ENCODE assay signal across 8 cellular contexts in the genomic region with DNA sequence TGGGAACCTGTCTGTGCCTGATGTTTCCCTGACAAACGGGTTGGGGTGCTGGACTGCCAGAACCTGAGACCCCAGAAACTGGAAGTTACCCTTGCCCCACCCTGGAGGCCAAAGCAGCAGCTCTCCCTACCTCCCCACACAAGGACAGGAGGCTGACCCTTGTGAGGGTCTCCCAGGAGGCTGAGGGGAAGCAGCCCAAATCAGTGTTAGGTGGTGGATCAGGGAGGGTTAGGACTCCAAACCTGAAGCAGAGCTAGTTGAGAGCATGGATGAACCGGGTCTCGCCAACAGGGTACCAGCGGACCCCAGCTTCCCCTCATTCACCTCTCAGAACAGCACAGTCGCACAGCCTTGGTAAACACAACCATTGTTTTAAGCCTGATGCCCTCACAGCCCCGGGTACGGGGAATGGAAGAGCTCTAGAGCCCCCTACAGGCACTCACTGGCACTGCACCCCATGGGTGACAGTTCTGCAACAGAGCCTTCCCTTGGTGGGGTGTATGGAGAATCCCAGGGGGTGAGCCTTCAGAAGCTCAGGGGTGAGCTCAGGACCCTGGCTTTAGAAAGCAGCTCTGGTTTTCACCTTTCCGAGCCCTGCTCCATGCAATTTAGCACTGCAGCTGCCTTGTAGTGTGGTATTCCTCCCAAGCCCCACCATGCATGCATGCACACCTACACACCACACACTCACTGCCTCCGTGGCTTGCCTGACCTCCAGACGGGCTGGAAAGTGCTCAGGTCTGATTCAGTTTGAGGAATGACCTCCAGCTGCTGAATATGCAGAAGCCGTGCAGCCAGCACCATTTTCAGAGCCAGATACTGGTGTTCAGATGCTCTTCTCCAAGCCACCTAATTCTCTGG. TPM values are rescaled to one million over a fixed set of nuclear protein-coding genes. Genes with fewer than 3 reads are reported as not detected.
A peak's percentile ranks its signal among the peaks of the same experiment; 100 is the strongest.
DNase-seq lines count a peak whose midpoint lies in the region; ATAC-seq and TF ChIP-seq lines count a peak whose summit lies in the region.

No MANE protein-coding gene starts in this region.

- no peak overlapping the region for H3K27ac Mint-ChIP-seq in Calu3 (ENCODE audit: unreplicated experiment)

- H3K4me1 ChIP-seq in HCT116 (ENCODE audit: control insufficient read depth in 1 of 2, insufficient read depth in 2 of 2, low read length in 2 of 2), result peaks cover 0 to 3% of the 10 kb centered on the region in 2 experiments; a peak in 1 of 4 replicates

- TF ChIP-seq RAD21 in HCT116 (IDR thresholded peaks at IDR 0.05; ENCODE audit: low read depth), result peak; percentile 93

- peaks cover 77% of the 10 kb centered on the region for H3K27me3 Mint-ChIP-seq in Calu3 (ENCODE audit: unreplicated experiment)

- no peaks in the 10 kb centered on the region for H3K36me3 ChIP-seq in HCT116 (ENCODE audit: control insufficient read depth in 1 of 2, insufficient read depth in 2 of 2, low read length in 2 of 2)

- CTCF ChIA-PET in Calu3 (lab: Charles Lee), result interaction anchor here (1.1 to 1.4 kb wide), 3 partner anchors 331 to 338 kb away, joined by 4 to 8 read pairs (median 4); no protein-coding TSS in a partner anchor
- CTCF ChIA-PET in HCT116 (lab: Charles Lee), result interaction anchor here (0.8 to 2.7 kb wide), 12 partner anchors 9 to 810 kb away, joined by 3 to 33 read pairs (median 6); a partner anchor contains a TSS

- ATAC-seq in HCT116 (peak; percentile 99), GM19328 (IDR thresholded peaks at IDR 0.05; ENCODE audit: unreplicated experiment) (no peak)

- no peak for TF ChIP-seq POLR2A in HCT116 (IDR thresholded peaks at IDR 0.05; ENCODE audit: borderline replicate concordance, extremely low read depth, insufficient read depth, insufficient read length)

- BruUV-seq in Calu3 (replicated peaks; lab: Mats Ljungman, UMichigan) (no TSS peak), HCT116 (replicated peaks; lab: Mats Ljungman, UMichigan) (no TSS peak)

- no peaks in the 10 kb centered on the region for H3K4me1 Mint-ChIP-seq in Calu3 (ENCODE audit: low read depth, unreplicated experiment)

- no peaks in the 10 kb centered on the region for H3K9me2 ChIP-seq in HCT116 (ENCODE audit: insufficient read depth)

- H3K36me3 Mint-ChIP-seq in Calu3 (ENCODE audit: insufficient read depth, unreplicated experiment), result no peaks in the 10 kb centered on the region

- no peaks in the 10 kb centered on the region for H3K9me3 Mint-ChIP-seq in Calu3 (ENCODE audit: low read depth, unreplicated experiment)

- DNase-seq in Calu3 (peak; percentile 84), HCT116 (ENCODE audit: low read depth, low spot score) (peak; percentile 37), NCI-H2171 (lab: John Stamatoyannopoulos, UW) (peak; percentile 56), cerebellum (ENCODE audit: low spot score) (peak; percentile 50), left kidney (ENCODE audit: low read depth, low spot score) (peak; percentile 88)
- peak; percentile 18 for DNase-seq in activated CD4-positive, CD25-positive, alpha-beta regulatory T cell treated with anti-CD3 and anti-CD28 coated beads, Interleukin-2, amount 50 U/mL, for 16 hours (ENCODE audit: low read depth, low spot score)
- DNase-seq in stimulated activated CD4-positive, alpha-beta T cell treated with anti-CD3 and anti-CD28 coated beads, Interleukin-4, amount 100 ng/mL, for 1 hour, result peak; percentile 55

- TF ChIP-seq CTCF in Calu3 (IDR thresholded peaks at IDR 0.05; ENCODE audit: unreplicated experiment) (peak; percentile 92), HCT116 (IDR thresholded peaks at IDR 0.05 in 2 of 3, conservative IDR thresholded peaks at IDR 0.05 in 1 of 3; ENCODE audit: borderline replicate concordance in 1 of 3, insufficient read depth in 1 of 3, low read depth in 2 of 3, low read length in 2 of 3) (peak; percentile 74 to 100 (median 98); a peak in 5 of 6 replicates)

- no peak overlapping the region for H3K4me2 ChIP-seq in HCT116 (ENCODE audit: low read length)

- H3K4me3 ChIP-seq in HCT116 (replicated peaks in 1 of 2; ENCODE audit: low read depth in 1 of 2, low read length in 2 of 2), result no peak overlapping the region

- POLR2A ChIA-PET in HCT116 (lab: Charles Lee), result no interaction called here

- RAD21 ChIA-PET in HCT116 (lab: Charles Lee; ENCODE audit: low non-redundant PET in 1 of 2, low total read pairs in 2 of 2, uncharacterized antibody in 2 of 2, unreplicated experiment in 2 of 2), result interaction anchor here (0.6 to 1.1 kb wide), 6 partner anchors 205 to 679 kb away, joined by 3 to 4 read pairs (median 4); no protein-coding TSS in a partner anchor

- no peak overlapping the region for H3K9ac ChIP-seq in HCT116 (ENCODE audit: low read length)

- H3K27ac ChIP-seq in HCT116 (ENCODE audit: low read depth, low read length), result no peak overlapping the region

- H3K9me3 ChIP-seq in HCT116 (ENCODE audit: control insufficient read depth in 1 of 2, insufficient read depth in 1 of 2, low read depth in 1 of 2, low read length in 2 of 2), result no peaks in the 10 kb centered on the region

- no peaks in the 10 kb centered on the region for H3K79me2 ChIP-seq in HCT116 (ENCODE audit: insufficient read depth, low read length)

- peaks cover 39% of the 10 kb centered on the region for H3K27me3 ChIP-seq in HCT116 (ENCODE audit: insufficient read depth, low read length)

- H4K20me1 ChIP-seq in HCT116 (ENCODE audit: insufficient read depth), result no peaks in the 10 kb centered on the region

- no peak overlapping the region for H3K4me3 Mint-ChIP-seq in Calu3 (ENCODE audit: low read depth, unreplicated experiment)

- no peak overlapping the region for H2AFZ ChIP-seq in HCT116 (ENCODE audit: low read depth, low read length, poor library complexity, severe bottlenecking)

- intact Hi-C loops in Calu3 (cut with micrococcal nuclease; ENCODE audit: unreplicated experiment) (loop anchor here (1.0 to 10.0 kb wide), 2 partner anchors 336 to 482 kb away; no protein-coding TSS in a partner anchor), HCT116 (cut with micrococcal nuclease) (loop anchor here (1.0 to 5.0 kb wide), 4 partner anchors 260 to 676 kb away; a partner anchor contains a TSS)

TF ChIP-seq in HCT116, 20 proteins besides CTCF, POLR2A, EP300 and RAD21:
- TF ChIP-seq SIN3A (IDR thresholded peaks at IDR 0.05; ENCODE audit: low read depth), result no peak
- TF ChIP-seq EZH2phosphoT487 (IDR thresholded peaks at IDR 0.05; ENCODE audit: borderline replicate concordance), result no peak
- TF ChIP-seq CBX3 (IDR thresholded peaks at IDR 0.05; ENCODE audit: low read depth), result no peak
- TF ChIP-seq JUND (IDR thresholded peaks at IDR 0.05), result no peak
- TF ChIP-seq, protein P1, sequence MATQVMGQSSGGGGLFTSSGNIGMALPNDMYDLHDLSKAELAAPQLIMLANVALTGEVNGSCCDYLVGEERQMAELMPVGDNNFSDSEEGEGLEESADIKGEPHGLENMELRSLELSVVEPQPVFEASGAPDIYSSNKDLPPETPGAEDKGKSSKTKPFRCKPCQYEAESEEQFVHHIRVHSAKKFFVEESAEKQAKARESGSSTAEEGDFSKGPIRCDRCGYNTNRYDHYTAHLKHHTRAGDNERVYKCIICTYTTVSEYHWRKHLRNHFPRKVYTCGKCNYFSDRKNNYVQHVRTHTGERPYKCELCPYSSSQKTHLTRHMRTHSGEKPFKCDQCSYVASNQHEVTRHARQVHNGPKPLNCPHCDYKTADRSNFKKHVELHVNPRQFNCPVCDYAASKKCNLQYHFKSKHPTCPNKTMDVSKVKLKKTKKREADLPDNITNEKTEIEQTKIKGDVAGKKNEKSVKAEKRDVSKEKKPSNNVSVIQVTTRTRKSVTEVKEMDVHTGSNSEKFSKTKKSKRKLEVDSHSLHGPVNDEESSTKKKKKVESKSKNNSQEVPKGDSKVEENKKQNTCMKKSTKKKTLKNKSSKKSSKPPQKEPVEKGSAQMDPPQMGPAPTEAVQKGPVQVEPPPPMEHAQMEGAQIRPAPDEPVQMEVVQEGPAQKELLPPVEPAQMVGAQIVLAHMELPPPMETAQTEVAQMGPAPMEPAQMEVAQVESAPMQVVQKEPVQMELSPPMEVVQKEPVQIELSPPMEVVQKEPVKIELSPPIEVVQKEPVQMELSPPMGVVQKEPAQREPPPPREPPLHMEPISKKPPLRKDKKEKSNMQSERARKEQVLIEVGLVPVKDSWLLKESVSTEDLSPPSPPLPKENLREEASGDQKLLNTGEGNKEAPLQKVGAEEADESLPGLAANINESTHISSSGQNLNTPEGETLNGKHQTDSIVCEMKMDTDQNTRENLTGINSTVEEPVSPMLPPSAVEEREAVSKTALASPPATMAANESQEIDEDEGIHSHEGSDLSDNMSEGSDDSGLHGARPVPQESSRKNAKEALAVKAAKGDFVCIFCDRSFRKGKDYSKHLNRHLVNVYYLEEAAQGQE (IDR thresholded peaks at IDR 0.05; ENCODE audit: low read depth), result no peak
- no peak for TF ChIP-seq ELF1 (IDR thresholded peaks at IDR 0.05; ENCODE audit: borderline replicate concordance, low read depth)
- TF ChIP-seq YY1 (IDR thresholded peaks at IDR 0.05; ENCODE audit: extremely low read depth, insufficient replicate concordance, low read depth, low read length), result no peak
- no peak for TF ChIP-seq FOSL1 (IDR thresholded peaks at IDR 0.05; ENCODE audit: low read depth)
- TF ChIP-seq SRF (IDR thresholded peaks at IDR 0.05; ENCODE audit: low read depth), result no peak

RNA-seq across cellular contexts. Expression of a gene that starts 11.2 kb away (rescaled TPM):
- total RNA-seq in Calu3 (2022), result 0.21 and 0.27 TPM in 2 replicates
- total RNA-seq in HCT116 (2021; ENCODE audit: unreplicated experiment), result 1.9 TPM
- polyA plus RNA-seq in HCT116 (2012), result 0.31 and 0.59 TPM in 2 replicates
- 8.3 TPM for total RNA-seq in cerebellum

Comparison
In these comparisons a context has a peak if more than half of its experiments do, and no peak if none do; other contexts are left out.
1. DNase-seq: peak in every context shown above with its lines; median percentile 88 in left kidney; 84 in Calu3; 56 in NCI-H2171; 55 in stimulated activated CD4-positive, alpha-beta T cell treated with anti-CD3 and anti-CD28 coated beads, Interleukin-4, amount 100 ng/mL, for 1 hour; 50 in cerebellum; 37 in HCT116; 18 in activated CD4-positive, CD25-positive, alpha-beta regulatory T cell treated with anti-CD3 and anti-CD28 coated beads, Interleukin-2, amount 50 U/mL, for 16 hours.